27 cellular contexts compared by ENCODE assay signal in the genomic region with DNA sequence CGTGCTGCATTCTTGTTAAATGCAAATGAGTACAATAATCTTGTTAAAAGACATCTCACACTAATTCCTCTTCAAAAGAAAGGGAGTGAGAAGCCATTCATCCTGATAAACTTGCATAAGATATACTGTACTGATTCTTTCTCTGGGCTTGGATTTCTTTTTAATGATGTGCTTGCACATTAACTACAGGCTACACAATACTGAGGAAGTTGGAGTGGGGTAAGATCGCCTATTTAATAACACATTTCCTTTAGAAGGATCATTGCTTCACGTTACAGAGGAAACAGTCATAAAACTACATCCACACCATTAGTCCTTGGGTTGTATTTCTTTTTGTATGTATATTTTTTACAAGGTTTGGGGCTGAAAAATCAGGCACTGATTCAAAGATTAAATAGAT. TPM values are rescaled to one million over a fixed set of nuclear protein-coding genes. Genes with fewer than 3 reads are reported as not detected.
A peak's percentile ranks its signal among the peaks of the same experiment; 100 is the strongest.
DNase-seq lines count a peak whose midpoint lies in the region; ATAC-seq, FAIRE-seq and TF ChIP-seq lines count a peak whose summit lies in the region.
"Had no signal": no experiment of that assay in that cellular context is flagged by ENCODE, and none has a peak within 500 bp of the region (broad histone marks: within the 10 kb centered on the region; RNA-seq: fewer than 3 reads in every experiment).

No MANE protein-coding gene starts in this region.

- no peaks in the 10 kb centered on the region for H3K9me3 ChIP-seq in endothelial cell of umbilical vein (replicated peaks; ENCODE audit: control insufficient read depth, insufficient read depth, low read length)
- H3K9me3 ChIP-seq: body of pancreas, right lobe of liver, spleen, tibial nerve had no signal

- POLR2A ChIA-PET in endothelial cell of umbilical vein (lab: Charles Lee): no interaction called here

- no peaks in the 10 kb centered on the region for H3K27me3 ChIP-seq in endothelial cell of umbilical vein (ENCODE audit: control insufficient read depth in 2 of 2, insufficient read depth in 2 of 2, low read length in 2 of 2)
- H3K27me3 ChIP-seq: body of pancreas, right lobe of liver, spleen, tibial nerve had no signal

- H3K4me3 ChIP-seq in endothelial cell of umbilical vein (replicated peaks in 1 of 3; ENCODE audit: insufficient read depth in 1 of 3, low read depth in 1 of 3, low read length in 3 of 3): no peak overlapping the region
- H3K4me3 ChIP-seq: body of pancreas, right lobe of liver, spleen, tibial nerve had no signal

- H3K36me3 Mint-ChIP-seq in stimulated activated effector memory CD8-positive, alpha-beta T cell treated with anti-CD3 and anti-CD28 coated beads, Interleukin-12 subunit alpha, Interleukin-12 subunit beta, amount 100 ng/mL, for 72 hours: no peaks in the 10 kb centered on the region

- peaks cover 8% of the 10 kb centered on the region for H3K9me1 ChIP-seq in endothelial cell of umbilical vein (replicated peaks; ENCODE audit: control insufficient read depth, extremely low read depth, insufficient read depth, low read length)

- H3K9me3 Mint-ChIP-seq in stimulated activated effector memory CD8-positive, alpha-beta T cell treated with anti-CD3 and anti-CD28 coated beads, Interleukin-12 subunit alpha, Interleukin-12 subunit beta, amount 100 ng/mL, for 72 hours: no peaks in the 10 kb centered on the region
- H3K9me3 Mint-ChIP-seq: activated CD4-positive, alpha-beta memory T cell treated with anti-CD3 and anti-CD28 coated beads for 36 hours; activated naive CD4-positive, alpha-beta T cell treated with anti-CD3 and anti-CD28 coated beads for 36 hours; central memory CD8-positive, alpha-beta T cell had no signal

- TF ChIP-seq POLR2A in endothelial cell of umbilical vein (IDR thresholded peaks at IDR 0.05; ENCODE audit: low read depth, low read length): no peak

- no peak for ATAC-seq in stimulated activated effector memory CD8-positive, alpha-beta T cell treated with anti-CD3 and anti-CD28 coated beads, Interleukin-12 subunit alpha, Interleukin-12 subunit beta, amount 100 ng/mL, for 72 hours
- no peak for ATAC-seq in HG02571 (IDR thresholded peaks at IDR 0.05; ENCODE audit: unreplicated experiment)
- ATAC-seq: body of pancreas had no signal

- H3K4me1 ChIP-seq in endothelial cell of umbilical vein (ENCODE audit: control insufficient read depth, extremely low read depth, insufficient read depth, low read length): peaks cover 5% of the 10 kb centered on the region

- H3K27ac ChIP-seq in endothelial cell of umbilical vein (ENCODE audit: insufficient read depth, low read depth, low read length): no peak overlapping the region
- H3K27ac ChIP-seq: body of pancreas, right lobe of liver, RWPE1, tibial nerve had no signal

- peaks cover 12% of the 10 kb centered on the region for H4K20me1 ChIP-seq in endothelial cell of umbilical vein (replicated peaks; ENCODE audit: control insufficient read depth, extremely low read depth, insufficient read depth, low read length)

- BruUV-seq in endothelial cell of umbilical vein (replicated peaks; lab: Mats Ljungman, UMichigan): no TSS peak

- TF ChIP-seq CTCF in endothelial cell of umbilical vein (IDR thresholded peaks at IDR 0.05; ENCODE audit: extremely low read depth in 1 of 2, insufficient read depth in 1 of 2, low read depth in 1 of 2, low read length in 2 of 2): no peak

- H3K79me2 ChIP-seq in endothelial cell of umbilical vein (ENCODE audit: control insufficient read depth, insufficient read depth, low read length): peaks cover 92% of the 10 kb centered on the region

- peak overlapping the region; percentile 30 for H3K27ac Mint-ChIP-seq in stimulated activated effector memory CD8-positive, alpha-beta T cell treated with anti-CD3 and anti-CD28 coated beads, Interleukin-12 subunit alpha, Interleukin-12 subunit beta, amount 100 ng/mL, for 72 hours
- H3K27ac Mint-ChIP-seq: activated CD4-positive, alpha-beta memory T cell treated with anti-CD3 and anti-CD28 coated beads for 36 hours; activated naive CD4-positive, alpha-beta T cell treated with anti-CD3 and anti-CD28 coated beads for 36 hours; progenitor cell of endocrine pancreas had no signal

- CTCF ChIA-PET in endothelial cell of umbilical vein (lab: Charles Lee): interaction anchor here (1.3 kb wide), 1 partner anchor 14 kb away, joined by 3 read pairs; no protein-coding TSS in a partner anchor

- no peak for FAIRE-seq in endothelial cell of umbilical vein (lab: Jason Lieb, UNC)
- FAIRE-seq: GM12891 had no signal

- intact Hi-C loops in endothelial cell of umbilical vein (cut with micrococcal nuclease): no loop called here

- H3K4me1 Mint-ChIP-seq in stimulated activated effector memory CD8-positive, alpha-beta T cell treated with anti-CD3 and anti-CD28 coated beads, Interleukin-12 subunit alpha, Interleukin-12 subunit beta, amount 100 ng/mL, for 72 hours: peaks cover 40% of the 10 kb centered on the region

- H2AFZ ChIP-seq in endothelial cell of umbilical vein (ENCODE audit: low read depth, low read length): no peak overlapping the region

- no peak overlapping the region for H3K4me3 Mint-ChIP-seq in stimulated activated effector memory CD8-positive, alpha-beta T cell treated with anti-CD3 and anti-CD28 coated beads, Interleukin-12 subunit alpha, Interleukin-12 subunit beta, amount 100 ng/mL, for 72 hours
- H3K4me3 Mint-ChIP-seq: activated CD4-positive, alpha-beta memory T cell treated with anti-CD3 and anti-CD28 coated beads for 36 hours; activated naive CD4-positive, alpha-beta T cell treated with anti-CD3 and anti-CD28 coated beads for 36 hours; central memory CD8-positive, alpha-beta T cell had no signal

- dilution Hi-C loops in endothelial cell of umbilical vein (cut with MboI; ENCODE audit: extremely low pct_ligation_motif_present, low sequenced_read_pairs): no loop called here

- peak; percentile 6 for DNase-seq in SIG-M5 treated with dmso at 0.1 percent for 504 hours (lab: John Stamatoyannopoulos, UW; ENCODE audit: unreplicated experiment)
- DNase-seq in SIG-M5 (lab: John Stamatoyannopoulos, UW): no peak
- DNase-seq in NCI-H1436 treated with DMSO at 0.1 percent for 48 hours (lab: John Stamatoyannopoulos, UW): peak; percentile 19
- DNase-seq in endothelial cell of umbilical vein (ENCODE audit: low read depth, low spot score): peak; percentile 32
- no peak for DNase-seq in stimulated activated effector memory CD8-positive, alpha-beta T cell treated with anti-CD3 and anti-CD28 coated beads, Interleukin-12 subunit alpha, Interleukin-12 subunit beta, amount 100 ng/mL, for 72 hours (ENCODE audit: low spot score in 2 of 2)
- DNase-seq in NCI-H446 treated with DMSO at 0.1 percent for 48 hours (lab: John Stamatoyannopoulos, UW): no peak
- no peak for DNase-seq in occipital lobe (lab: John Stamatoyannopoulos, UW)
- DNase-seq: activated CD4-positive, alpha-beta memory T cell treated with anti-CD3 and anti-CD28 coated beads for 36 hours; activated CD4-positive, alpha-beta T cell treated with anti-CD3 and anti-CD28 coated beads for 1 hour; activated naive CD4-positive, alpha-beta T cell treated with anti-CD3 and anti-CD28 coated beads for 36 hours; body of pancreas; glutamatergic neuron; H7; NCI-H1092; NCI-H187 treated with DMSO at 0.1 percent for 48 hours; NCI-H526; OCI-M1; right lobe of liver; spleen; stimulated activated CD4-positive, alpha-beta T cell treated with anti-CD3 and anti-CD28 coated beads, Interleukin-2, amount 100 ng/mL, for 24 hours; T-helper 2 cell had no signal

- H3K9ac ChIP-seq in endothelial cell of umbilical vein (replicated peaks; ENCODE audit: extremely low read depth, insufficient read depth, low read length): no peak overlapping the region

- H3K4me2 ChIP-seq in endothelial cell of umbilical vein (ENCODE audit: insufficient read depth, low read length): no peak overlapping the region

- no peaks in the 10 kb centered on the region for H3K36me3 ChIP-seq in endothelial cell of umbilical vein (ENCODE audit: control insufficient read depth in 2 of 2, extremely low read depth in 1 of 2, insufficient read depth in 2 of 2, low read length in 2 of 2)
- H3K36me3 ChIP-seq: right lobe of liver, spleen had no signal

TF ChIP-seq in endothelial cell of umbilical vein, 7 proteins besides CTCF, POLR2A, EP300 and RAD21:
- TF ChIP-seq POLR2AphosphoS5 (IDR thresholded peaks at IDR 0.05; ENCODE audit: insufficient read depth, low read depth, low read length) (no peak), GATA2 (IDR thresholded peaks at IDR 0.05; ENCODE audit: insufficient read depth, insufficient read length, low read depth, low read length) (no peak), FOS (IDR thresholded peaks at IDR 0.05; ENCODE audit: borderline replicate concordance, insufficient read depth, low read length) (no peak), EZH2 (IDR thresholded peaks at IDR 0.05; ENCODE audit: borderline replicate concordance, low read depth, low read length, severe bottlenecking) (no peak), MAX (IDR thresholded peaks at IDR 0.05; ENCODE audit: insufficient read depth, insufficient read length) (no peak), JUN (IDR thresholded peaks at IDR 0.05; ENCODE audit: borderline replicate concordance, insufficient read depth, insufficient read length, low read depth) (no peak), MYC (IDR thresholded peaks at IDR 0.05; ENCODE audit: low read depth, low read length) (no peak)

RNA-seq across cellular contexts. Expression of gene NRIP1, which starts 36.6 kb away (rescaled TPM):
- total RNA-seq in endothelial cell of umbilical vein: 24.0 and 26.6 TPM in 2 replicates
- 1.9 and 2.8 TPM in 2 replicates for polyA plus RNA-seq in endothelial cell of umbilical vein
- 4.1 and 4.2 TPM in 2 replicates for polyA plus RNA-seq in endothelial cell of umbilical vein (2011; cell fraction: cytosol; rRNA removed)
- polyA plus RNA-seq in endothelial cell of umbilical vein (2011; cell fraction: nucleus; rRNA removed): 8.9 and 10.1 TPM in 2 replicates
- polyA plus RNA-seq in endothelial cell of umbilical vein (2012): 14.3 and 26.8 TPM in 2 replicates
- 13.0 and 26.7 TPM in 2 replicates for polyA minus RNA-seq in endothelial cell of umbilical vein
- 6.0 TPM for polyA minus RNA-seq in endothelial cell of umbilical vein (2011; cell fraction: cytosol; rRNA and poly(A)+ RNA removed)
- 27.3 and 28.9 TPM in 2 replicates for polyA minus RNA-seq in endothelial cell of umbilical vein (2011; cell fraction: nucleus; rRNA and poly(A)+ RNA removed)
- total RNA-seq in occipital lobe: 76.6 TPM

Comparison
In these comparisons a context has a peak if more than half of its experiments do, and no peak if none do; other contexts are left out.
1. DNase-seq: peak in SIG-M5 treated with dmso at 0.1 percent for 504 hours (single experiment), NCI-H1436 treated with DMSO at 0.1 percent for 48 hours (single experiment) and endothelial cell of umbilical vein (single experiment); none in SIG-M5 (single experiment), stimulated activated effector memory CD8-positive, alpha-beta T cell treated with anti-CD3 and anti-CD28 coated beads, Interleukin-12 subunit alpha, Interleukin-12 subunit beta, amount 100 ng/mL, for 72 hours (0 of 2), NCI-H446 treated with DMSO at 0.1 percent for 48 hours (single experiment) and occipital lobe (single experiment).